Comparison of ENCODE assay signal across 1 cellular context in genomic region chr5:176837707-176838115, GRCh38.
TF ChIP-seq lines count a peak whose summit lies in the region.

No MANE protein-coding gene starts in this region.

TF ChIP-seq in K562, 482 proteins besides CTCF, POLR2A, EP300 and RAD21 (continued from another document and continues in another):
- TF ChIP-seq CHAMP1 (IDR thresholded peaks at IDR 0.05) (peak; percentile 98), ATF7 (IDR thresholded peaks at IDR 0.05) (no peak), RHOXF2B (CRISPR knock-in tag; conservative IDR thresholded peaks at IDR 0.05) (no peak), BRD4 (IDR thresholded peaks at IDR 0.05) (no peak), RCOR1 (IDR thresholded peaks at IDR 0.05; ENCODE audit: borderline replicate concordance in 1 of 2, low read depth in 2 of 2, low read length in 2 of 2) (peak; percentile 33 to 99; a peak in 2 of 4 replicates), ZFP30 (CRISPR knock-in tag; IDR thresholded peaks at IDR 0.05; ENCODE audit: borderline replicate concordance) (no peak), ZNF133 (CRISPR knock-in tag; IDR thresholded peaks at IDR 0.05) (no peak), ZNF79 (CRISPR knock-in tag; IDR thresholded peaks at IDR 0.05; ENCODE audit: low read depth) (no peak), NFYB (IDR thresholded peaks at IDR 0.05; ENCODE audit: extremely low read depth, insufficient read length) (no peak), USF1 (CRISPR knock-in tag; IDR thresholded peaks at IDR 0.05) (peak; percentile 68; the same call in 1 of the 2 replicates), ZNF445 (CRISPR knock-in tag; IDR thresholded peaks at IDR 0.05; ENCODE audit: low read depth) (0 out of 2 replicates have a peak, but pooled peaks have one; percentile 60), ZFX (CRISPR knock-in tag; IDR thresholded peaks at IDR 0.05) (peak; percentile 68), NR2C1 (IDR thresholded peaks at IDR 0.05) (no peak), NR2C1 (tag; IDR thresholded peaks at IDR 0.05) (peak; percentile 74), CHD2 (IDR thresholded peaks at IDR 0.05; ENCODE audit: low read depth, low read length) (no peak), ZNF75A (CRISPR knock-in tag; IDR thresholded peaks at IDR 0.05) (no peak), BRF2 (IDR thresholded peaks at IDR 0.05; ENCODE audit: borderline replicate concordance, insufficient read depth, insufficient read length) (no peak), E2F8 (IDR thresholded peaks at IDR 0.05; ENCODE audit: low read depth, partially characterized antibody) (peak; percentile 65), ILK (tag; IDR thresholded peaks at IDR 0.05; ENCODE audit: borderline replicate concordance, low read depth) (no peak), ZSCAN29 (IDR thresholded peaks at IDR 0.05) (no peak), CUX1 (CRISPR knock-in tag; IDR thresholded peaks at IDR 0.05) (0 out of 2 replicates have a peak, but pooled peaks have one; percentile 70), LEF1 (IDR thresholded peaks at IDR 0.05) (no peak), ZNF76 (CRISPR knock-in tag; IDR thresholded peaks at IDR 0.05; ENCODE audit: borderline replicate concordance) (no peak), MLX (CRISPR knock-in tag; conservative IDR thresholded peaks at IDR 0.05) (peak in 1 of 2 experiments; percentile 99; a peak in 2 of 4 replicates), GABPA (tag; conservative IDR thresholded peaks at IDR 0.05; ENCODE audit: low read depth) (no peak), RBM25 (IDR thresholded peaks at IDR 0.05; ENCODE audit: low read depth, low read length, severe bottlenecking) (no peak), ZNF766 (CRISPR knock-in tag; conservative IDR thresholded peaks at IDR 0.05) (peak; percentile 99), PHF20 (IDR thresholded peaks at IDR 0.05; ENCODE audit: partially characterized antibody) (no peak), MED1 (CRISPR knock-in tag; IDR thresholded peaks at IDR 0.05; ENCODE audit: borderline replicate concordance) (0 out of 2 replicates have a peak, but pooled peaks have one; percentile 88), MYNN (IDR thresholded peaks at IDR 0.05) (peak; percentile 84; the same call in 1 of the 2 replicates), MYNN (CRISPR knock-in tag; IDR thresholded peaks at IDR 0.05) (peak; percentile 92), SMARCB1 (IDR thresholded peaks at IDR 0.05; ENCODE audit: insufficient read length, low read depth) (peak; percentile 45), ID3 (CRISPR knock-in tag; IDR thresholded peaks at IDR 0.05) (no peak), ID3 (tag; IDR thresholded peaks at IDR 0.05) (peak; percentile 92), E2F6 (IDR thresholded peaks at IDR 0.05; ENCODE audit: borderline replicate concordance in 1 of 2, extremely low read depth in 1 of 2, insufficient read depth in 1 of 2, insufficient read length in 1 of 2, low read depth in 1 of 2, low read length in 1 of 2, poor library complexity in 1 of 2, severe bottlenecking in 1 of 2) (no peak), CBFB (CRISPR knock-in tag; IDR thresholded peaks at IDR 0.05) (peak; percentile 55; the same call in 1 of the 2 replicates), ZNF121 (CRISPR knock-in tag; conservative IDR thresholded peaks at IDR 0.05) (peak; percentile 59), ETV5 (CRISPR knock-in tag; IDR thresholded peaks at IDR 0.05; ENCODE audit: low read depth) (peak; percentile 97), FOXO4 (CRISPR knock-in tag; IDR thresholded peaks at IDR 0.05) (no peak), NELFE (IDR thresholded peaks at IDR 0.05; ENCODE audit: insufficient read depth, insufficient read length) (no peak), DDX20 (tag; IDR thresholded peaks at IDR 0.05; ENCODE audit: low read depth) (peak; percentile 68; the same call in 1 of the 2 replicates), TEAD1 (CRISPR knock-in tag; IDR thresholded peaks at IDR 0.05) (peak; percentile 90 to 99), NCOA4 (IDR thresholded peaks at IDR 0.05; ENCODE audit: partially characterized antibody) (no peak), RBM34 (IDR thresholded peaks at IDR 0.05; ENCODE audit: borderline replicate concordance, insufficient read depth, low read length) (no peak), ZNF12 (CRISPR knock-in tag; IDR thresholded peaks at IDR 0.05) (peak; percentile 93), LCOR (CRISPR knock-in tag; IDR thresholded peaks at IDR 0.05) (peak; percentile 100), ZNF57 (CRISPR knock-in tag; IDR thresholded peaks at IDR 0.05) (no peak), ZBTB1 (CRISPR knock-in tag; IDR thresholded peaks at IDR 0.05; ENCODE audit: borderline replicate concordance, low read depth) (peak; percentile 97), ZNF23 (CRISPR knock-in tag; IDR thresholded peaks at IDR 0.05) (no peak), ATF2 (CRISPR knock-in tag; IDR thresholded peaks at IDR 0.05) (peak; percentile 95), KDM5B (IDR thresholded peaks at IDR 0.05; ENCODE audit: insufficient replicate concordance, low read depth, low read length) (no peak), NBN (IDR thresholded peaks at IDR 0.05; ENCODE audit: low read depth) (no peak), CBFA2T2 (conservative IDR thresholded peaks at IDR 0.05) (no peak), PHTF2 (CRISPR knock-in tag; IDR thresholded peaks at IDR 0.05) (no peak), ZNF239 (CRISPR knock-in tag; IDR thresholded peaks at IDR 0.05) (peak; percentile 78)
